9 cellular contexts compared by ENCODE assay signal in the genomic region with DNA sequence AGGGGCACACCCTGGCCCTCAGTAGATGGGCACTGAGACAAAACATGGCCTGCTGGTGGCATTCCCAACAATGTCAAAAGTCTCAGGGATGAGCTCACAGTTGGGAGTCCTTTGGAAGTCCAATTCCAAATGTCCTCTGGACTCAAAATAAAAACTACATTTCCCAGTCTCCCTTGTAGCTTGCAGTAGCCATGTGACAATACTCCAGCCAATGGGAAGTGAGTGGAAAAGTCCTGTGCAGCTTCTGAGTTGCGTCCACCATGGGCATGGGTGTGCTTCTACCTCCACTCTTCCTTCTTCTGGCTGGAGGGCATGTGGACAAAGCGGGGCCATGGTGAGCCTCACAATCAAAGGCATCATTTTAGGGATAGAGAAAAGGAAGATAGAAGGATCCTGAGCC. TPM values are rescaled to one million over a fixed set of nuclear protein-coding genes. Genes with fewer than 3 reads are reported as not detected.
DNase-seq lines count a peak whose midpoint lies in the region; ATAC-seq and TF ChIP-seq lines count a peak whose summit lies in the region.
"Had no signal": no experiment of that assay in that cellular context is flagged by ENCODE, and none has a peak within 500 bp of the region (broad histone marks: within the 10 kb centered on the region; RNA-seq: fewer than 3 reads in every experiment).

No MANE protein-coding gene starts in this region.

- TF ChIP-seq CTCF in IMR-90 (conservative IDR thresholded peaks at IDR 0.05; ENCODE audit: low read depth, low read length): no peak

- TF ChIP-seq POLR2A in IMR-90 (IDR thresholded peaks at IDR 0.05; ENCODE audit: low read depth, low read length): no peak

- no peaks in the 10 kb centered on the region for H3K36me3 ChIP-seq in IMR-90 (ENCODE audit: control insufficient read depth, insufficient read depth, low read length)

- peak overlapping the region; percentile 74 for H2AK9ac ChIP-seq in IMR-90 (replicated peaks; ENCODE audit: low read depth, low read length, poor library complexity)

- in situ Hi-C loops in IMR-90 (cut with MboI; ENCODE audit: low sequenced_read_pairs): no loop called here

- H3K27ac ChIP-seq in IMR-90 (ENCODE audit: insufficient read depth, low read length): no peak overlapping the region

- peak overlapping the region; percentile 4 to 46; a peak in 2 of 4 replicates for H4K8ac ChIP-seq in IMR-90 (ENCODE audit: low read depth in 2 of 2, low read length in 2 of 2)

- H2BK20ac ChIP-seq in IMR-90 (ENCODE audit: low read depth, low read length): no peak overlapping the region

- H2AK5ac ChIP-seq in IMR-90 (ENCODE audit: low read depth, low read length): peak overlapping the region; percentile 26; the same call in 1 of the 2 replicates

- peak overlapping the region; percentile 19; the same call in 1 of the 3 replicates for H2BK15ac ChIP-seq in IMR-90 (ENCODE audit: low read depth, low read length)

- DNase-seq in A172 (ENCODE audit: low spot score) (peak; percentile 29), IMR-90 (peak; percentile 63), dermis blood vessel endothelial cell (peak; percentile 53), lung microvascular endothelial cell (ENCODE audit: low read depth in 2 of 2) (peak; percentile 47 to 68), KG1 (lab: John Stamatoyannopoulos, UW) (no peak), D341Med (ENCODE audit: low spot score) (no peak)
- DNase-seq: CD8-positive, alpha-beta memory T cell had no signal

- no peak overlapping the region for H3K4me3 ChIP-seq in IMR-90 (ENCODE audit: insufficient read depth, low read depth, low read length)

- no peak for TF ChIP-seq RAD21 in IMR-90 (IDR thresholded peaks at IDR 0.05; ENCODE audit: low read length)

- H3K4ac ChIP-seq in IMR-90 (ENCODE audit: low read depth, low read length): no peak overlapping the region

- POLR2A ChIA-PET in IMR-90 (lab: Charles Lee; ENCODE audit: unreplicated experiment): no interaction called here

- no peak overlapping the region; the same call in 1 of the 2 replicates for H4K5ac ChIP-seq in IMR-90 (ENCODE audit: low read depth, low read length)

- no peaks in the 10 kb centered on the region for H3K9me3 ChIP-seq in IMR-90 (ENCODE audit: control insufficient read depth, insufficient read depth, low read length)

- H2BK5ac ChIP-seq in IMR-90 (ENCODE audit: low read depth, low read length, poor library complexity, severe bottlenecking): no peak overlapping the region

- no peak overlapping the region for H3K4me2 ChIP-seq in IMR-90 (ENCODE audit: low read depth, low read length)

- no peak overlapping the region for H4K91ac ChIP-seq in IMR-90 (ENCODE audit: insufficient read depth, low read depth, low read length)

- H3K27me3 ChIP-seq in IMR-90 (ENCODE audit: control insufficient read depth, insufficient read depth, low read length): no peaks in the 10 kb centered on the region

- no peak overlapping the region for H3K56ac ChIP-seq in IMR-90 (ENCODE audit: extremely low read depth, insufficient read depth, low read length)

- H2BK120ac ChIP-seq in IMR-90 (ENCODE audit: low read depth, low read length): peak overlapping the region; percentile 48; the same call in 1 of the 2 replicates

- H3K4me1 ChIP-seq in IMR-90 (ENCODE audit: control insufficient read depth, insufficient read depth, low read length): peaks cover 16% of the 10 kb centered on the region

- no peak overlapping the region for H3K23ac ChIP-seq in IMR-90 (ENCODE audit: low read depth, low read length)

- peak; percentile 71 for ATAC-seq in IMR-90 (ENCODE audit: low read depth)
- no peak for ATAC-seq in GM21528 (IDR thresholded peaks at IDR 0.05; ENCODE audit: low FRiP score, unreplicated experiment)
- ATAC-seq in GM21360 (IDR thresholded peaks at IDR 0.05; ENCODE audit: unreplicated experiment): no peak

- peak overlapping the region; percentile 70 for H2AFZ ChIP-seq in IMR-90 (replicated peaks; ENCODE audit: low read length, poor library complexity)

- H3K79me1 ChIP-seq in IMR-90 (ENCODE audit: low read depth in 1 of 2, low read length in 2 of 2): no peaks in the 10 kb centered on the region

- H3K18ac ChIP-seq in IMR-90 (ENCODE audit: low read depth, low read length): no peak overlapping the region

- intact Hi-C loops in IMR-90 (cut with micrococcal nuclease): no loop called here

- peaks cover 17% of the 10 kb centered on the region for H3K9me1 ChIP-seq in IMR-90 (ENCODE audit: insufficient read depth, low read length)

- CTCF ChIA-PET in IMR-90 (lab: Yijun Ruan, JAX): interaction anchor here (0.8 to 2.0 kb wide), 4 partner anchors 11 to 94 kb away, joined by 3 to 9 read pairs (median 4); a partner anchor contains a TSS

- dilution Hi-C loops in IMR-90 (cut with HindIII; ENCODE audit: low sequenced_read_pairs, unreplicated experiment): no loop called here

- no peak overlapping the region for H3K14ac ChIP-seq in IMR-90 (replicated peaks; ENCODE audit: low read depth, low read length)

- WGBS in IMR-90 (ENCODE audit: extremely low coverage in 2 of 2, insufficient read length in 1 of 2), 2 experiments: no CpG with 5 or more reads among the region's 2 CpGs

- no TSS peak for BruUV-seq in IMR-90 (replicated peaks; lab: Mats Ljungman, UMichigan)

- no peaks in the 10 kb centered on the region for H4K20me1 ChIP-seq in IMR-90 (ENCODE audit: insufficient read depth, low read length)

- H3K9ac ChIP-seq in IMR-90 (ENCODE audit: low read depth, low read length): no peak overlapping the region

TF ChIP-seq in IMR-90, 13 proteins besides CTCF, POLR2A, EP300 and RAD21:
- no peak for TF ChIP-seq MAZ (IDR thresholded peaks at IDR 0.05; ENCODE audit: borderline replicate concordance, low read depth, low read length)
- no peak for TF ChIP-seq MAFK (IDR thresholded peaks at IDR 0.05; ENCODE audit: low read depth, low read length)
- TF ChIP-seq FOS (IDR thresholded peaks at IDR 0.05; ENCODE audit: low read depth, low read length): no peak
- TF ChIP-seq, protein P1, sequence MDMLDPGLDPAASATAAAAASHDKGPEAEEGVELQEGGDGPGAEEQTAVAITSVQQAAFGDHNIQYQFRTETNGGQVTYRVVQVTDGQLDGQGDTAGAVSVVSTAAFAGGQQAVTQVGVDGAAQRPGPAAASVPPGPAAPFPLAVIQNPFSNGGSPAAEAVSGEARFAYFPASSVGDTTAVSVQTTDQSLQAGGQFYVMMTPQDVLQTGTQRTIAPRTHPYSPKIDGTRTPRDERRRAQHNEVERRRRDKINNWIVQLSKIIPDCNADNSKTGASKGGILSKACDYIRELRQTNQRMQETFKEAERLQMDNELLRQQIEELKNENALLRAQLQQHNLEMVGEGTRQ (IDR thresholded peaks at IDR 0.05; ENCODE audit: low read depth, low read length): peak; percentile 95
TF ChIP-seq in IMR-90: peak in this region for 1.

RNA-seq across cellular contexts. Expression of a gene that starts 5.8 kb away (rescaled TPM):
- total RNA-seq in A172 (2014; rRNA removed; shearing (Covaris generic)): not detected in 2 replicates
- total RNA-seq in IMR-90 (2012; rRNA removed) (under 0.01 and 0.18 TPM in 2 replicates), dermis blood vessel endothelial cell (0.09 and 0.17 TPM in 2 replicates), lung microvascular endothelial cell (under 0.01 TPM in 1 of 2 replicates, not detected in the other)
- 1.6 and 1.7 TPM in 2 replicates for polyA plus RNA-seq in IMR-90 (2012; rRNA removed)
- 0.13 and 0.60 TPM in 2 replicates for polyA plus RNA-seq in IMR-90 (2012; cell fraction: cytosol; rRNA removed)
- 17.6 and 23.5 TPM in 2 replicates for polyA plus RNA-seq in IMR-90 (2012; cell fraction: nucleus; rRNA removed; ENCODE audit: low replicate concordance)
- total RNA-seq: CD8-positive, alpha-beta memory T cell had no signal
- polyA plus RNA-seq: CD8-positive, alpha-beta memory T cell had no signal

RNA-seq across cellular contexts. Expression of a gene that starts 24.5 kb away (rescaled TPM):
- not detected in 2 replicates for total RNA-seq in A172 (2014; rRNA removed; shearing (Covaris generic))
- total RNA-seq in IMR-90 (2012; rRNA removed): not detected in 2 replicates
- polyA plus RNA-seq in IMR-90 (2012; rRNA removed): not detected in 2 replicates
- not detected in 2 replicates for polyA plus RNA-seq in IMR-90 (2012; cell fraction: cytosol; rRNA removed)
- not detected in 2 replicates for polyA plus RNA-seq in IMR-90 (2012; cell fraction: nucleus; rRNA removed; ENCODE audit: low replicate concordance)
- not detected in 2 replicates for total RNA-seq in dermis blood vessel endothelial cell
- total RNA-seq in lung microvascular endothelial cell: not detected in 2 replicates
- total RNA-seq: CD8-positive, alpha-beta memory T cell had no signal
- polyA plus RNA-seq: CD8-positive, alpha-beta memory T cell had no signal

RNA-seq across cellular contexts. Expression of a gene that starts 24.7 kb away (rescaled TPM):
- 0.07 TPM in 1 of 2 replicates, not detected in the other for total RNA-seq in A172 (2014; rRNA removed; shearing (Covaris generic))
- total RNA-seq in IMR-90 (2012; rRNA removed) (not detected in 2 replicates), dermis blood vessel endothelial cell (not detected in 2 replicates), lung microvascular endothelial cell (not detected in 2 replicates)
- not detected in 2 replicates for polyA plus RNA-seq in IMR-90 (2012; rRNA removed)
- not detected in 2 replicates for polyA plus RNA-seq in IMR-90 (2012; cell fraction: cytosol; rRNA removed)
- 0.01 TPM in 1 of 2 replicates, not detected in the other for polyA plus RNA-seq in IMR-90 (2012; cell fraction: nucleus; rRNA removed; ENCODE audit: low replicate concordance)
- polyA plus RNA-seq: CD8-positive, alpha-beta memory T cell had no signal

RNA-seq across cellular contexts. Expression of a gene that starts 44.8 kb away (rescaled TPM):
- total RNA-seq in A172 (2014; rRNA removed; shearing (Covaris generic)): not detected in 2 replicates
- total RNA-seq in IMR-90 (2012; rRNA removed): not detected in 2 replicates
- polyA plus RNA-seq in IMR-90 (2012; rRNA removed): not detected in 2 replicates
- polyA plus RNA-seq in IMR-90 (2012; cell fraction: cytosol; rRNA removed): 0.03 TPM in 1 of 2 replicates, not detected in the other
- not detected in 2 replicates for polyA plus RNA-seq in IMR-90 (2012; cell fraction: nucleus; rRNA removed; ENCODE audit: low replicate concordance)
- 15.1 and 16.7 TPM in 2 replicates for total RNA-seq in dermis blood vessel endothelial cell
- total RNA-seq in lung microvascular endothelial cell: 8.7 and 9.9 TPM in 2 replicates
- total RNA-seq: CD8-positive, alpha-beta memory T cell had no signal
- polyA plus RNA-seq: CD8-positive, alpha-beta memory T cell had no signal

Comparison
In these comparisons a context has a peak if more than half of its experiments do, and no peak if none do; other contexts are left out.
1. DNase-seq: peak in A172 (single experiment), IMR-90 (single experiment), dermis blood vessel endothelial cell (single experiment) and lung microvascular endothelial cell (2 of 2); none in KG1 (single experiment) and D341Med (single experiment).